ENCODE assay signal across 1 cellular context in genomic region chr1:154747380-154747779, GRCh38.
TF ChIP-seq lines count a peak whose summit lies in the region.

No MANE protein-coding gene starts in this region.

TF ChIP-seq in GM12878, 131 proteins besides CTCF, POLR2A, EP300 and RAD21:
- TF ChIP-seq CUX1 (IDR thresholded peaks at IDR 0.05; ENCODE audit: insufficient replicate concordance, low read depth, low read length) (no peak), JUNB (IDR thresholded peaks at IDR 0.05) (no peak), ZBTB40 (IDR thresholded peaks at IDR 0.05; ENCODE audit: borderline replicate concordance) (no peak), HDGF (IDR thresholded peaks at IDR 0.05) (no peak), SREBF1 (IDR thresholded peaks at IDR 0.05; ENCODE audit: low read length) (no peak), KDM1A (IDR thresholded peaks at IDR 0.05; ENCODE audit: borderline replicate concordance) (no peak), BRCA1 (IDR thresholded peaks at IDR 0.05; ENCODE audit: low read depth, low read length) (no peak), MAX (IDR thresholded peaks at IDR 0.05; ENCODE audit: low read depth, low read length) (no peak), ZNF274 (IDR thresholded peaks at IDR 0.05; ENCODE audit: insufficient read depth, insufficient read length) (no peak), RELB (IDR thresholded peaks at IDR 0.05; ENCODE audit: low read depth) (no peak), CREB1 (IDR thresholded peaks at IDR 0.05; ENCODE audit: low read depth) (no peak), NRF1 (conservative IDR thresholded peaks at IDR 0.05; ENCODE audit: low read depth, low read length) (no peak), BACH1 (IDR thresholded peaks at IDR 0.05; ENCODE audit: borderline replicate concordance) (no peak), SMC3 (IDR thresholded peaks at IDR 0.05; ENCODE audit: borderline replicate concordance, low read length) (no peak), PRDM15 (CRISPR knock-in tag; IDR thresholded peaks at IDR 0.05) (no peak), IRF5 (IDR thresholded peaks at IDR 0.05; ENCODE audit: borderline replicate concordance) (no peak), ZBTB11 (CRISPR knock-in tag; IDR thresholded peaks at IDR 0.05) (no peak), SUPT20H (IDR thresholded peaks at IDR 0.05; ENCODE audit: borderline replicate concordance, control insufficient read depth, low read depth, low read length) (no peak)
